ENCODE assay signal across 5 cellular contexts in genomic region chr10:52997007-52997406, GRCh38.
"Had no signal": no experiment of that assay in that cellular context is flagged by ENCODE, and none has a peak within 500 bp of the region (broad histone marks: within the 10 kb centered on the region; RNA-seq: fewer than 3 reads in every experiment).

No MANE protein-coding gene starts in this region.

- H3K4me3 ChIP-seq: GM23338, K562 had no signal

- DNase-seq: H9, HCEC 1CT, IMR-90 had no signal
